In the genomic region with DNA sequence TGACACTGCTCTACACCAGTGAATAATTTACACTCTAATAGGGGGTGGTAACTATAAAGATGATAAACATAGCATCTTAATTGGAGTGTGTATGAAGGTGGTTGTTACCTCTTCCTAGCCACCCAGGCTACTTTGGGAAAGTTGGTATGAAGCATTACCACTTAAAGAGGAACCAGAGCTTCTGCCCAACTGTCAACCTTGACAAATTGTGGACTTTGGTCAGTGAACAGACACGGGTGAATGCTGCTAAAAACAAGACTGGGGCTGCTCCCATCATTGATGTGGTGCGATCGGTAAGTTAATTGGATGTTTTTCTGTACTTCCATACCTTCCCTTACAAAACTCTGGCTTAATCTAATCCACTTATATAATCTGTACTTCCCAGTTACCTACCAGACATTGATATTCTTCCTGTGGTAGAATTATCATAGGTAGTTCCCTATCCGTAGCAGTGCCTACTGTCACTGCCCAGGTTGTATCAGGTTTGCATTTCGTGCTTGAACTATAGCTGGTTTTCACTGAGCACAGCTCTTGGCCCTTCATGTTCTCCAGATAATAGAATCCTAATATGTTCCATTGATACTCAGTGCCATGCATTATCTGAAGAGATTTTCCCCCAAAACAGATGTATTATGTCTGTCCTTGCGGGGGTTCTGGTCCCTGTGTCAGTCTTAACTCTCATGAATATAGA, we compare ENCODE assay signal across 9 cellular contexts. TPM values are rescaled to one million over a fixed set of nuclear protein-coding genes. Genes with fewer than 3 reads are reported as not detected.
DNase-seq lines count a peak whose midpoint lies in the region; ATAC-seq and TF ChIP-seq lines count a peak whose summit lies in the region.
"Had no signal": no experiment of that assay in that cellular context is flagged by ENCODE, and none has a peak within 500 bp of the region (broad histone marks: within the 10 kb centered on the region; RNA-seq: fewer than 3 reads in every experiment).

No MANE protein-coding gene starts in this region.

- H3K27me3 ChIP-seq in spleen (replicated peaks in 1 of 7): no peaks in the 10 kb centered on the region

- peaks cover 0 to 42% (median 35%) of the 10 kb centered on the region in 6 donors for H3K36me3 ChIP-seq in spleen

- CTCF ChIA-PET in activated CD4-positive, alpha-beta T cell treated with anti-CD3 and anti-CD28 coated beads, Interleukin-2, amount 10 ng/mL, durations not matched to agents 7 days and 5 days (lab: Charles Lee): no interaction called here

- TF ChIP-seq POLR2A in spleen (IDR thresholded peaks at IDR 0.05): no peak

- H3K9me3 Mint-ChIP-seq in activated CD4-positive, alpha-beta T cell treated with anti-CD3 and anti-CD28 coated beads, Interleukin-2, amount 10 ng/mL, durations not matched to agents 7 days and 5 days: no peaks in the 10 kb centered on the region

- no peak for DNase-seq in activated CD4-positive, alpha-beta T cell treated with anti-CD3 and anti-CD28 coated beads, Interleukin-2, amount 10 ng/mL, durations not matched to agents 7 days and 5 days
- DNase-seq in activated CD4-positive, alpha-beta T cell treated with anti-CD3 and anti-CD28 coated beads, Interleukin-2, amount 50 U/mL, for 1 hour: no peak
- DNase-seq in fibroblast of pulmonary artery (ENCODE audit: low read depth) (no peak), spleen (no peak), ureter (ENCODE audit: low spot score) (no peak)
- DNase-seq: effector CD8-positive, alpha-beta T cell had no signal

- TF ChIP-seq CTCF in WI38 (IDR thresholded peaks at IDR 0.05; ENCODE audit: low read depth, low read length) (no peak), fibroblast of pulmonary artery (IDR thresholded peaks at IDR 0.05; ENCODE audit: low read length, missing control alignments) (no peak), spleen (IDR thresholded peaks at IDR 0.05 in 8 of 11, conservative IDR thresholded peaks at IDR 0.05 in 3 of 11) (no peak)

- peak overlapping the region; percentile 95 for H3K4me3 Mint-ChIP-seq in activated CD4-positive, alpha-beta T cell treated with anti-CD3 and anti-CD28 coated beads, Interleukin-2, amount 10 ng/mL, durations not matched to agents 7 days and 5 days

- H3K9me3 ChIP-seq in spleen: no peaks in the 10 kb centered on the region

- H3K4me1 Mint-ChIP-seq in activated CD4-positive, alpha-beta T cell treated with anti-CD3 and anti-CD28 coated beads, Interleukin-2, amount 10 ng/mL, durations not matched to agents 7 days and 5 days: peaks cover 73% of the 10 kb centered on the region

- ATAC-seq in GM19324 (IDR thresholded peaks at IDR 0.05; ENCODE audit: low FRiP score, unreplicated experiment) (no peak), HG03442 (IDR thresholded peaks at IDR 0.05; ENCODE audit: unreplicated experiment) (no peak)

- POLR2A ChIA-PET in activated CD4-positive, alpha-beta T cell treated with anti-CD3 and anti-CD28 coated beads, Interleukin-2, amount 10 ng/mL, durations not matched to agents 7 days and 5 days (lab: Charles Lee): no interaction called here

- H3K36me3 Mint-ChIP-seq in activated CD4-positive, alpha-beta T cell treated with anti-CD3 and anti-CD28 coated beads, Interleukin-2, amount 10 ng/mL, durations not matched to agents 7 days and 5 days (ENCODE audit: low read depth): peaks cover 80% of the 10 kb centered on the region

- no peaks in the 10 kb centered on the region for H3K27me3 Mint-ChIP-seq in activated CD4-positive, alpha-beta T cell treated with anti-CD3 and anti-CD28 coated beads, Interleukin-2, amount 10 ng/mL, durations not matched to agents 7 days and 5 days

- intact Hi-C loops in spleen (cut with DNase I; ENCODE audit: low total_unique reads): loop anchor here (5.0 to 10.0 kb wide), 3 partner anchors 130 to 778 kb away; partner anchors contain the start of genes TMEM9B and ZNF143

- H3K27ac ChIP-seq in spleen: peak overlapping the region in 6 of 8 donors; percentile 9 to 99 (median 96)

- H3K4me1 ChIP-seq in spleen: peaks cover 25 to 74% (median 61%) of the 10 kb centered on the region in 6 donors

- peak overlapping the region; percentile 54 for H3K27ac Mint-ChIP-seq in activated CD4-positive, alpha-beta T cell treated with anti-CD3 and anti-CD28 coated beads, Interleukin-2, amount 10 ng/mL, durations not matched to agents 7 days and 5 days

- WGBS in spleen, 5 donors: 64 to 85% (median 75%) methylated on average over 6 of the region's 6 CpGs

- peak overlapping the region; percentile 98 for H3K4me3 ChIP-seq in WI38 (ENCODE audit: low read depth, low read length)
- H3K4me3 ChIP-seq in fibroblast of pulmonary artery (replicated peaks; ENCODE audit: low read depth, low read length): peak overlapping the region; percentile 95
- H3K4me3 ChIP-seq in spleen: peak overlapping the region in 5 of 8 donors; percentile 76 to 95 (median 90)

RNA-seq across cellular contexts. Expression of gene RPL27A, which starts 2.2 kb away (rescaled TPM):
- total RNA-seq in activated CD4-positive, alpha-beta T cell treated with anti-CD3 and anti-CD28 coated beads, Interleukin-2, amount 10 ng/mL, durations not matched to agents 7 days and 5 days: 100 to 1,000 TPM; 737 to 869 TPM
- total RNA-seq in spleen (1,000 to 10,000 TPM in 4 of 7 donors, 100 to 1,000 TPM in 3; 845 to 1,581 (median 1,127) TPM), ureter (976 TPM)
- polyA plus RNA-seq in spleen: 1,000 to 10,000 TPM; 6,984 to 8,152 (median 7,296) TPM

RNA-seq across cellular contexts. Expression of gene TRIM66, which starts 2.3 kb away (rescaled TPM):
- total RNA-seq in activated CD4-positive, alpha-beta T cell treated with anti-CD3 and anti-CD28 coated beads, Interleukin-2, amount 10 ng/mL, durations not matched to agents 7 days and 5 days: 10 to 100 TPM; 18.5 to 22.8 TPM
- 10 to 100 TPM in 5 of 7 donors, 1 to 10 TPM in 2; 5.3 to 22.8 (median 12.6) TPM for total RNA-seq in spleen
- polyA plus RNA-seq in spleen: 1 to 10 TPM in 2 of 3 donors, under 1 TPM in 1; 0.86 to 4.3 (median 2.3) TPM
- total RNA-seq in ureter: 40.1 TPM
